1 cellular context compared by ENCODE assay signal in the genomic region with DNA sequence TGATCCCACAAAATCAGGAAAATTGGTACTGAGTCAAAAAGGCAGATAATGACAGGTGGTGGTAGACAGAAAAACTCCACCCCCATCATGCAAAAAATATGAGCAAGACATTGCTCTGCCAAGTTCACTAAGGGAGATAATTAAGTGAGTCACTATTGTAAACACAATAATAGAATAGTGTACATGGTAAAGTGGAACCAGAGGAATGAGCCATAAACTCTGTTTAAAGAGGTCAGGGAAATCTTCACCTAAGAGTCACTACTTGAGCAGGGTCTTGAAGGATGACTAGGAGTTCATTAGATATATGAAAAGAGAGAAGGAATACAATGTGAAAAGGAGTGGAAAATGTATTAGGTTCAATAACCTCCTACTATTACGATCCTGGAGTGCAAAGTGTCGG.
TF ChIP-seq lines count a peak whose summit lies in the region.

No MANE protein-coding gene starts in this region.

TF ChIP-seq in HepG2, 621 proteins besides CTCF, POLR2A, EP300 and RAD21 (continued from another document):
- no peak for TF ChIP-seq ZNF414 (CRISPR knock-in tag; IDR thresholded peaks at IDR 0.05)
